ENCODE assay signal across 1 cellular context in the genomic region with DNA sequence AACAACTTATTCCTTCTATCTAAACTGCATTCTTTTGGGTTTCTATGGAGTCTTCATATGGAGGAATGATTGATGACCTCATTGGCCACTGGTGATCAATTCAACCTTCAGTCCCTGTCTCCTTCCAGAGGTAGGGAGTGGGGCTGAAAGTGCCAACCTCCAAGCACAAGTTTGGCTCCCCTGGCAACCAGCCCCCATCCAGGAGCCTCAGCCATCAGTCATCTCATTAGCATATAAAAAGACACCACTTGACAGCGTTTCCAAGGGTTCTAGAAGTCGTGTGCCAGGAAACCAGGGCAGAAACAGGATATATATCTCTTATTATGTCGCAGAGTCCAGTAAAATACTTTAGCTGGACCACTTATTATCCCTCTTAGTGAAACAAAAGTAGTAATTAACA.
A peak's percentile ranks its signal among the peaks of the same experiment; 100 is the strongest.
TF ChIP-seq lines count a peak whose summit lies in the region.

No MANE protein-coding gene starts in this region.

TF ChIP-seq in HepG2, 621 proteins besides CTCF, POLR2A, EP300 and RAD21:
- peak; percentile 30; the same call in 1 of the 2 replicates for TF ChIP-seq ATF7 (IDR thresholded peaks at IDR 0.05)
- TF ChIP-seq ATF7 (CRISPR knock-in tag; IDR thresholded peaks at IDR 0.05), result no peak
- TF ChIP-seq TP53 (CRISPR knock-in tag; conservative IDR thresholded peaks at IDR 0.05), result no peak
- TF ChIP-seq SETDB1 (CRISPR knock-in tag; IDR thresholded peaks at IDR 0.05; ENCODE audit: borderline replicate concordance), result no peak
